ENCODE assay signal across 9 cellular contexts in the genomic region with DNA sequence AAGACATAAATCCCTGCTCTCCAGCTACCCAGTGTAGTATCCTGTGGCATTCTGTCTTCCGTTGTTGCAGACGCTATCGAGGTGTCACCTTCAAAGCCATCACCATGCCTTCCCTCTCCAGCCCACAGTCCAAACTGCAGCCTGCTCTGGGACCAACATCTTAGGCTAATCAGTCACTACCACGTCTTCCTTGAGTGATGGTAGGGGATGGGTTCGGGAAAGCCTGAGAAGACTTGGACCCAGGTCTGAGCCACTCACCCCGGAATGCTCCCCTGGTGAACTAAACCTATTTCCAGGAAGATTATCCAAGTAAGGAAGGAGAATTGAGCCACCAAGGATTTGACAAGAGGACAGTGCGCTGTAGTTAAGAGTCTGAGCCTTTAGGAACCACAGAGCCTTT. TPM values are rescaled to one million over a fixed set of nuclear protein-coding genes. Genes with fewer than 3 reads are reported as not detected.
"Had no signal": no experiment of that assay in that cellular context is flagged by ENCODE, and none has a peak within 500 bp of the region (broad histone marks: within the 10 kb centered on the region; RNA-seq: fewer than 3 reads in every experiment).

No MANE protein-coding gene starts in this region.

- H3K9me3 ChIP-seq: HAP-1 had no signal

- H3K4me3 Mint-ChIP-seq: HFFc6, IgD-negative memory B cell had no signal

- H3K36me3 ChIP-seq: HAP-1 had no signal

- H2AFZ ChIP-seq: GM23248 had no signal

- H3K36me3 Mint-ChIP-seq: IgD-negative memory B cell had no signal

- H3K27ac ChIP-seq: GM23248, HL-60 had no signal

- H3K4me1 Mint-ChIP-seq: IgD-negative memory B cell had no signal

- DNase-seq: GM23248, GOT3, H7, HFFc6, KBM-7 had no signal

- H3K9ac ChIP-seq: GM23248 had no signal

- H3K4me1 ChIP-seq: HAP-1 had no signal

- H3K27ac Mint-ChIP-seq: HFFc6, IgD-negative memory B cell had no signal

- H3K27me3 Mint-ChIP-seq: IgD-negative memory B cell had no signal

- H3K4me3 ChIP-seq: GM23248, HAP-1 had no signal

RNA-seq across cellular contexts. Expression of a gene that starts 52.9 kb away (rescaled TPM):
- total RNA-seq: HepG2, HFFc6 had no signal
